ENCODE assay signal across 1 cellular context in genomic region chr7:68729361-68729760, GRCh38.
TF ChIP-seq lines count a peak whose summit lies in the region.

No MANE protein-coding gene starts in this region.

TF ChIP-seq in A549, 52 proteins besides CTCF, POLR2A, EP300 and RAD21 (continued from another document):
- TF ChIP-seq MYC (IDR thresholded peaks at IDR 0.05; ENCODE audit: borderline replicate concordance, low read length) (no peak), CBX2 (IDR thresholded peaks at IDR 0.05; ENCODE audit: borderline replicate concordance, low read depth) (no peak)
